Comparison of ENCODE assay signal across 24 cellular contexts in the genomic region with DNA sequence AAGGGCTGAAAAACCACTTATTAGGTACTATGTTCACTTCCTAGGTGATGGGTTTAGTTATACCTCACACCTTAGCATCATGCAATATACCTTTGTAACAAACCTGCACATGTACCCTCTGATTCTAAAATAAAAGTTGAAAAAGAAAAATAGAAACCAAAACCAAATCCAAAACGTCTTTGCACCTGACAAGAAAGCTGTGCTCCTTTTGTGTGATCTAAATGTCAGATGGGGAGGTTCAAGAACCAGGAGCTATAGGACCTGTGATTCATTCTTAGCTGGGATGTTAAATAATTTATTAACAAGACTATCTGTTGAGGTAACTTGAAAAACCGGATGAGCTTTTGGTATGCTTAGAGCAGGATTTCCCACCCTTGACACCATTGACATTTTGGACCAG. TPM values are rescaled to one million over a fixed set of nuclear protein-coding genes. Genes with fewer than 3 reads are reported as not detected.
"Had no signal": no experiment of that assay in that cellular context is flagged by ENCODE, and none has a peak within 500 bp of the region (broad histone marks: within the 10 kb centered on the region; RNA-seq: fewer than 3 reads in every experiment).

No MANE protein-coding gene starts in this region.

- H3K27ac ChIP-seq: KMS-11, RWPE1 had no signal

- H3K9me2 ChIP-seq: SK-N-SH had no signal

- H3K9me3 ChIP-seq: SK-N-SH had no signal

- H3K4me2 ChIP-seq: KMS-11, SK-N-SH had no signal

- ATAC-seq: HepG2, Panc1, PC-3 had no signal

- H3K9ac ChIP-seq: KMS-11, SK-N-SH had no signal

- DNase-seq: IMR-90; Kasumi-1; MV-4-11; NCI-H1048; NCI-H1105 treated with DMSO at 0.1 percent for 48 hours; NCI-H1417 treated with DMSO at 0.1 percent for 48 hours; NCI-H146; NCI-H1694 treated with DMSO at 0.1 percent for 48 hours; NCI-H1930; NCI-H2081; NCI-H2107; NCI-H2227 treated with DMSO at 0.1 percent for 48 hours; NCI-H524 treated with DMSO at 0.1 percent for 48 hours; NCI-H774; NK-92 treated with Interleukin-12 subunit alpha and Interleukin-12 subunit beta, amount 100 ng/mL, for 24 hours; PC-3; SHP77; SK-N-SH had no signal

RNA-seq across cellular contexts. Expression of a gene that starts 16.9 kb away (rescaled TPM):
- total RNA-seq: NCI-H460, SK-MEL-5 had no signal
